1 cellular context compared by ENCODE assay signal in genomic region chr3:31823184-31823583, GRCh38.
A peak's percentile ranks its signal among the peaks of the same experiment; 100 is the strongest.
TF ChIP-seq lines count a peak whose summit lies in the region.

No MANE protein-coding gene starts in this region.

TF ChIP-seq in HCT116, 20 proteins besides CTCF, POLR2A, EP300 and RAD21:
- TF ChIP-seq ZBTB33 (IDR thresholded peaks at IDR 0.05; ENCODE audit: extremely low read depth, insufficient replicate concordance, low read length): no peak
- no peak for TF ChIP-seq MAX (IDR thresholded peaks at IDR 0.05)
- TF ChIP-seq TCF7L2 (IDR thresholded peaks at IDR 0.05; ENCODE audit: borderline replicate concordance, extremely low read depth, insufficient read depth, insufficient read length): no peak
- no peak for TF ChIP-seq EZH2 (IDR thresholded peaks at IDR 0.05)
- no peak for TF ChIP-seq ZNF274 (IDR thresholded peaks at IDR 0.05; ENCODE audit: low read depth, low read length)
- TF ChIP-seq EGR1 (IDR thresholded peaks at IDR 0.05; ENCODE audit: low read depth): no peak
- TF ChIP-seq CEBPB (IDR thresholded peaks at IDR 0.05; ENCODE audit: low read depth): 0 out of 2 replicates have a peak, but pooled peaks have one; percentile 16
- TF ChIP-seq ZFX (IDR thresholded peaks at IDR 0.05): no peak
TF ChIP-seq in HCT116: peak in this region for 1.
